Comparison of ENCODE assay signal across 1 cellular context in genomic region chr12:54370218-54370730, GRCh38.
A peak's percentile ranks its signal among the peaks of the same experiment; 100 is the strongest.
TF ChIP-seq lines count a peak whose summit lies in the region.

No MANE protein-coding gene starts in this region.

TF ChIP-seq in HEK293, 187 proteins besides CTCF, POLR2A, EP300 and RAD21 (continued from another document):
- peak; percentile 40; the same call in 1 of the 2 replicates for TF ChIP-seq ZBTB44 (tag by site-specific recombination; IDR thresholded peaks at IDR 0.05)
- no peak for TF ChIP-seq ZNF830 (tag by site-specific recombination; IDR thresholded peaks at IDR 0.05; ENCODE audit: low read depth)
- no peak for TF ChIP-seq ZNF792 (tag by site-specific recombination; IDR thresholded peaks at IDR 0.05)
- TF ChIP-seq PBX3 (CRISPR knock-in tag; IDR thresholded peaks at IDR 0.05) = peak; percentile 35; the same call in 1 of the 2 replicates
- TF ChIP-seq IKZF3 (tag by site-specific recombination; IDR thresholded peaks at IDR 0.05) = peak; percentile 72
- TF ChIP-seq SP7 (tag by site-specific recombination; IDR thresholded peaks at IDR 0.05) = 0 out of 2 replicates have a peak, but pooled peaks have one; percentile 42
- TF ChIP-seq KLF17 (tag by site-specific recombination; IDR thresholded peaks at IDR 0.05) = peak; percentile 71; the same call in 1 of the 2 replicates
- TF ChIP-seq REST (tag by site-specific recombination; IDR thresholded peaks at IDR 0.05) = peak; percentile 50
- TF ChIP-seq PRDM10 (tag by site-specific recombination; IDR thresholded peaks at IDR 0.05) = peak; percentile 41; the same call in 1 of the 2 replicates
- TF ChIP-seq ZNF501 (tag by site-specific recombination; IDR thresholded peaks at IDR 0.05) = peak; percentile 30; the same call in 1 of the 2 replicates
- peak; percentile 93 for TF ChIP-seq ZBTB48 (tag by site-specific recombination; IDR thresholded peaks at IDR 0.05)
- TF ChIP-seq ZBTB26 (tag by site-specific recombination; optimal IDR thresholded peaks at IDR 0.05) = peak; percentile 38
- no peak for TF ChIP-seq ZNF138 (tag by site-specific recombination; IDR thresholded peaks at IDR 0.05; ENCODE audit: borderline replicate concordance)
- no peak for TF ChIP-seq ZNF791 (tag by site-specific recombination; IDR thresholded peaks at IDR 0.05)
- no peak for TF ChIP-seq ZNF701 (tag by site-specific recombination; IDR thresholded peaks at IDR 0.05)
- 0 out of 2 replicates have a peak, but pooled peaks have one; percentile 18 for TF ChIP-seq ZNF639 (tag by site-specific recombination; IDR thresholded peaks at IDR 0.05)
- peak; percentile 43; the same call in 1 of the 2 replicates for TF ChIP-seq BCL11A (tag by site-specific recombination; IDR thresholded peaks at IDR 0.05; ENCODE audit: low read depth)
- peak; percentile 48 for TF ChIP-seq KLF1 (tag by site-specific recombination; IDR thresholded peaks at IDR 0.05)
- peak; percentile 77 for TF ChIP-seq EGR2 (tag by site-specific recombination; IDR thresholded peaks at IDR 0.05; ENCODE audit: low read depth)
- peak; percentile 26; the same call in 1 of the 2 replicates for TF ChIP-seq ZNF629 (tag by site-specific recombination; IDR thresholded peaks at IDR 0.05)
- 0 out of 2 replicates have a peak, but pooled peaks have one; percentile 11 for TF ChIP-seq GLIS1 (tag by site-specific recombination; IDR thresholded peaks at IDR 0.05)
- peak; percentile 82 for TF ChIP-seq ZNF449 (tag by site-specific recombination; IDR thresholded peaks at IDR 0.05)
- peak; percentile 90 for TF ChIP-seq PRDM1 (tag by site-specific recombination; IDR thresholded peaks at IDR 0.05)
- TF ChIP-seq GLIS2 (tag by site-specific recombination; IDR thresholded peaks at IDR 0.05) = peak; percentile 42; the same call in 1 of the 2 replicates
- TF ChIP-seq ZBTB17 (tag by site-specific recombination; IDR thresholded peaks at IDR 0.05) = peak; percentile 71
- 0 out of 2 replicates have a peak, but pooled peaks have one; percentile 18 for TF ChIP-seq KLF9 (tag by site-specific recombination; IDR thresholded peaks at IDR 0.05; ENCODE audit: low read depth)
- TF ChIP-seq ZFHX2 (tag by site-specific recombination; conservative IDR thresholded peaks at IDR 0.05) = peak; percentile 82
- peak; percentile 74 for TF ChIP-seq PATZ1 (tag by site-specific recombination; IDR thresholded peaks at IDR 0.05)
- TF ChIP-seq ZSCAN30 (tag by site-specific recombination; IDR thresholded peaks at IDR 0.05) = peak; percentile 74
- peak; percentile 42; the same call in 1 of the 2 replicates for TF ChIP-seq ZNF2 (tag by site-specific recombination; IDR thresholded peaks at IDR 0.05)
- TF ChIP-seq WT1 (tag by site-specific recombination; IDR thresholded peaks at IDR 0.05) = 0 out of 2 replicates have a peak, but pooled peaks have one; percentile 38
- no peak for TF ChIP-seq ZNF670 (tag by site-specific recombination; IDR thresholded peaks at IDR 0.05; ENCODE audit: low read depth)
- peak; percentile 57; the same call in 1 of the 2 replicates for TF ChIP-seq ZNF341 (tag by site-specific recombination; IDR thresholded peaks at IDR 0.05; ENCODE audit: low read depth)
- TF ChIP-seq ZNF561 (tag by site-specific recombination; IDR thresholded peaks at IDR 0.05; ENCODE audit: borderline replicate concordance) = no peak
- peak; percentile 60; the same call in 1 of the 2 replicates for TF ChIP-seq ZNF660 (tag by site-specific recombination; IDR thresholded peaks at IDR 0.05)
- TF ChIP-seq SP3 (tag by site-specific recombination; IDR thresholded peaks at IDR 0.05) = 0 out of 2 replicates have a peak, but pooled peaks have one; percentile 11
- TF ChIP-seq SP2 (tag by site-specific recombination; IDR thresholded peaks at IDR 0.05) = peak; percentile 62
TF ChIP-seq in HEK293: peak in this region for 36.
